ENCODE assay signal across 1 cellular context in the genomic region with DNA sequence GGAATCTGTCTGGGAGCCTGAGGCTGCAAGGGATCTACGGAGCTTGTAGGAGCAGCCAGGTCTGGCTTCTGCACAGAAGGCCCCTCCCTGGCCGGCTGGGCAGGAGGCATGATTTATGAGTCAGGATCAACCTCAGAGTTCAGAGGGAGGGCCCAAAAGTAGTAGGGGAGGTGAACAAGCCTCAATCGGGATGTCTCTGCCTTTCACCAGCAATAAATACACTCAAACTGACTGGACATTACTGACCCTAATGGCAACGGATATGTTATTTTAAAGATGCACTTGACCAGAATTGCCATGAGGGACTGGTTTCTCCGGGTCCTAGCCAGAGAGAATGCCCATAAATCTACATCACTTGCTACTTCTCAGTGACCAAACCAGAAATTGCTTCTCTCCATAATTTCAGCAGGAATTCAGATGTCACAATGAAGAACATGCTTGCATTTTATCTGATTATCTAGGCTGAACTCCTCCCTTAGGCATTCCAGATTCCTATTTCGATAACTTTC.
TF ChIP-seq lines count a peak whose summit lies in the region.

No MANE protein-coding gene starts in this region.

TF ChIP-seq in HEK293, 187 proteins besides CTCF, POLR2A, EP300 and RAD21 (continued from another document):
- TF ChIP-seq PRDM10 (tag by site-specific recombination; IDR thresholded peaks at IDR 0.05) (peak; percentile 87), OSR2 (tag by site-specific recombination; IDR thresholded peaks at IDR 0.05) (peak; percentile 79), WT1 (tag by site-specific recombination; IDR thresholded peaks at IDR 0.05) (peak; percentile 63; the same call in 1 of the 2 replicates), ZBTB48 (tag by site-specific recombination; IDR thresholded peaks at IDR 0.05) (0 out of 2 replicates have a peak, but pooled peaks have one; percentile 47), IKZF3 (tag by site-specific recombination; IDR thresholded peaks at IDR 0.05) (no peak), SETDB1 (IDR thresholded peaks at IDR 0.05; ENCODE audit: insufficient read length, low read length) (no peak), ZNF585B (tag by site-specific recombination; IDR thresholded peaks at IDR 0.05) (no peak), ZNF341 (tag by site-specific recombination; IDR thresholded peaks at IDR 0.05; ENCODE audit: low read depth) (0 out of 2 replicates have a peak, but pooled peaks have one; percentile 16), ZEB2 (tag by site-specific recombination; IDR thresholded peaks at IDR 0.05) (no peak), GFI1B (tag by site-specific recombination; IDR thresholded peaks at IDR 0.05) (no peak), TRIM28 (IDR thresholded peaks at IDR 0.05; ENCODE audit: borderline replicate concordance, low read length) (peak; percentile 50; the same call in 1 of the 2 replicates), ZNF16 (tag by site-specific recombination; IDR thresholded peaks at IDR 0.05; ENCODE audit: low read depth) (no peak), ZNF335 (tag by site-specific recombination; conservative IDR thresholded peaks at IDR 0.05) (no peak), ZSCAN30 (tag by site-specific recombination; IDR thresholded peaks at IDR 0.05) (no peak), ZNF114 (tag by site-specific recombination; IDR thresholded peaks at IDR 0.05) (no peak), SP7 (tag by site-specific recombination; IDR thresholded peaks at IDR 0.05) (peak; percentile 48; the same call in 1 of the 2 replicates)
- TF ChIP-seq, protein P1, sequence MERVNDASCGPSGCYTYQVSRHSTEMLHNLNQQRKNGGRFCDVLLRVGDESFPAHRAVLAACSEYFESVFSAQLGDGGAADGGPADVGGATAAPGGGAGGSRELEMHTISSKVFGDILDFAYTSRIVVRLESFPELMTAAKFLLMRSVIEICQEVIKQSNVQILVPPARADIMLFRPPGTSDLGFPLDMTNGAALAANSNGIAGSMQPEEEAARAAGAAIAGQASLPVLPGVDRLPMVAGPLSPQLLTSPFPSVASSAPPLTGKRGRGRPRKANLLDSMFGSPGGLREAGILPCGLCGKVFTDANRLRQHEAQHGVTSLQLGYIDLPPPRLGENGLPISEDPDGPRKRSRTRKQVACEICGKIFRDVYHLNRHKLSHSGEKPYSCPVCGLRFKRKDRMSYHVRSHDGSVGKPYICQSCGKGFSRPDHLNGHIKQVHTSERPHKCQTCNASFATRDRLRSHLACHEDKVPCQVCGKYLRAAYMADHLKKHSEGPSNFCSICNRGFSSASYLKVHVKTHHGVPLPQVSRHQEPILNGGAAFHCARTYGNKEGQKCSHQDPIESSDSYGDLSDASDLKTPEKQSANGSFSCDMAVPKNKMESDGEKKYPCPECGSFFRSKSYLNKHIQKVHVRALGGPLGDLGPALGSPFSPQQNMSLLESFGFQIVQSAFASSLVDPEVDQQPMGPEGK (tag by site-specific recombination; IDR thresholded peaks at IDR 0.05), result no peak
- TF ChIP-seq, protein P2, sequence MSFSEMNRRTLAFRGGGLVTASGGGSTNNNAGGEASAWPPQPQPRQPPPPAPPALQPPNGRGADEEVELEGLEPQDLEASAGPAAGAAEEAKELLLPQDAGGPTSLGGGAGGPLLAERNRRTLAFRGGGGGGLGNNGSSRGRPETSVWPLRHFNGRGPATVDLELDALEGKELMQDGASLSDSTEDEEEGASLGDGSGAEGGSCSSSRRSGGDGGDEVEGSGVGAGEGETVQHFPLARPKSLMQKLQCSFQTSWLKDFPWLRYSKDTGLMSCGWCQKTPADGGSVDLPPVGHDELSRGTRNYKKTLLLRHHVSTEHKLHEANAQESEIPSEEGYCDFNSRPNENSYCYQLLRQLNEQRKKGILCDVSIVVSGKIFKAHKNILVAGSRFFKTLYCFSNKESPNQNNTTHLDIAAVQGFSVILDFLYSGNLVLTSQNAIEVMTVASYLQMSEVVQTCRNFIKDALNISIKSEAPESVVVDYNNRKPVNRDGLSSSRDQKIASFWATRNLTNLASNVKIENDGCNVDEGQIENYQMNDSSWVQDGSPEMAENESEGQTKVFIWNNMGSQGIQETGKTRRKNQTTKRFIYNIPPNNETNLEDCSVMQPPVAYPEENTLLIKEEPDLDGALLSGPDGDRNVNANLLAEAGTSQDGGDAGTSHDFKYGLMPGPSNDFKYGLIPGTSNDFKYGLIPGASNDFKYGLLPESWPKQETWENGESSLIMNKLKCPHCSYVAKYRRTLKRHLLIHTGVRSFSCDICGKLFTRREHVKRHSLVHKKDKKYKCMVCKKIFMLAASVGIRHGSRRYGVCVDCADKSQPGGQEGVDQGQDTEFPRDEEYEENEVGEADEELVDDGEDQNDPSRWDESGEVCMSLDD (tag by site-specific recombination; IDR thresholded peaks at IDR 0.05), result no peak
- TF ChIP-seq, protein P3, sequence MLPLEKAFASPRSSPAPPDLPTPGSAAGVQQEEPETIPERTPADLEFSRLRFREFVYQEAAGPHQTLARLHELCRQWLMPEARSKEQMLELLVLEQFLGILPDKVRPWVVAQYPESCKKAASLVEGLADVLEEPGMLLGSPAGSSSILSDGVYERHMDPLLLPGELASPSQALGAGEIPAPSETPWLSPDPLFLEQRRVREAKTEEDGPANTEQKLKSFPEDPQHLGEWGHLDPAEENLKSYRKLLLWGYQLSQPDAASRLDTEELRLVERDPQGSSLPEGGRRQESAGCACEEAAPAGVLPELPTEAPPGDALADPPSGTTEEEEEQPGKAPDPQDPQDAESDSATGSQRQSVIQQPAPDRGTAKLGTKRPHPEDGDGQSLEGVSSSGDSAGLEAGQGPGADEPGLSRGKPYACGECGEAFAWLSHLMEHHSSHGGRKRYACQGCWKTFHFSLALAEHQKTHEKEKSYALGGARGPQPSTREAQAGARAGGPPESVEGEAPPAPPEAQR (tag by site-specific recombination; IDR thresholded peaks at IDR 0.05), result no peak
